Comparison of ENCODE assay signal across 8 cellular contexts in genomic region chr20:62900052-62900691, GRCh38.
DNase-seq lines count a peak whose midpoint lies in the region; ATAC-seq, FAIRE-seq and TF ChIP-seq lines count a peak whose summit lies in the region.

No MANE protein-coding gene starts in this region.

- peak; percentile 61 for TF ChIP-seq RAD21 in Ishikawa (IDR thresholded peaks at IDR 0.05; ENCODE audit: low read depth)

- no peaks in the 10 kb centered on the region for H3K27me3 Mint-ChIP-seq in nephron (ENCODE audit: low read depth)
- no peaks in the 10 kb centered on the region for H3K27me3 Mint-ChIP-seq in stimulated activated naive CD8-positive, alpha-beta T cell treated with anti-CD3 and anti-CD28 coated beads, Interleukin-15, Interleukin-2, amounts not matched to agents 100 ng/mL and 50 ng/mL, for 24 hours

- peaks cover 42% of the 10 kb centered on the region for H3K36me3 Mint-ChIP-seq in nephron (ENCODE audit: low read depth)
- peaks cover 46% of the 10 kb centered on the region for H3K36me3 Mint-ChIP-seq in stimulated activated naive CD8-positive, alpha-beta T cell treated with anti-CD3 and anti-CD28 coated beads, Interleukin-15, Interleukin-2, amounts not matched to agents 100 ng/mL and 50 ng/mL, for 24 hours (ENCODE audit: low read depth)

- DNase-seq in COLO668 (lab: John Stamatoyannopoulos, UW; ENCODE audit: unreplicated experiment) (peak; percentile 61), RCC 7860 (ENCODE audit: low spot score) (peak; percentile 50), fibroblast of mammary gland (ENCODE audit: low read depth) (peak; percentile 71)
- peak; percentile 44 to 51 for DNase-seq in activated T-helper 1 cell treated with anti-CD3 and anti-CD28 coated beads, Interleukin-2, amount 50 U/mL, for 16 hours (ENCODE audit: low read depth in 1 of 2, low spot score in 1 of 2)

- H3K4me3 Mint-ChIP-seq in nephron: peak overlapping the region in 1 of 3 experiments; percentile 61
- peak overlapping the region; percentile 15 for H3K4me3 Mint-ChIP-seq in stimulated activated naive CD8-positive, alpha-beta T cell treated with anti-CD3 and anti-CD28 coated beads, Interleukin-15, Interleukin-2, amounts not matched to agents 100 ng/mL and 50 ng/mL, for 24 hours

- peaks cover 24% of the 10 kb centered on the region for H3K4me1 Mint-ChIP-seq in nephron
- H3K4me1 Mint-ChIP-seq in stimulated activated naive CD8-positive, alpha-beta T cell treated with anti-CD3 and anti-CD28 coated beads, Interleukin-15, Interleukin-2, amounts not matched to agents 100 ng/mL and 50 ng/mL, for 24 hours (ENCODE audit: low read depth): peaks cover 47% of the 10 kb centered on the region

- no peak overlapping the region for H3K4me3 ChIP-seq in fibroblast of mammary gland (ENCODE audit: control insufficient read depth, low read depth, low read length)

- peak; percentile 69 for ATAC-seq in GM21367 (IDR thresholded peaks at IDR 0.05; ENCODE audit: unreplicated experiment)

- TF ChIP-seq CTCF in fibroblast of mammary gland (conservative IDR thresholded peaks at IDR 0.05; ENCODE audit: control insufficient read depth, insufficient read depth, low read depth, low read length): peak; percentile 87
- TF ChIP-seq CTCF in nephron (IDR thresholded peaks at IDR 0.05; ENCODE audit: unreplicated experiment in 3 of 3): peak; percentile 77 to 87 (median 85)

- no peaks in the 10 kb centered on the region for H3K9me3 Mint-ChIP-seq in nephron
- H3K9me3 Mint-ChIP-seq in stimulated activated naive CD8-positive, alpha-beta T cell treated with anti-CD3 and anti-CD28 coated beads, Interleukin-15, Interleukin-2, amounts not matched to agents 100 ng/mL and 50 ng/mL, for 24 hours: no peaks in the 10 kb centered on the region

- peak overlapping the region in 2 of 3 experiments; percentile 44 to 64 for H3K27ac Mint-ChIP-seq in nephron
- no peak overlapping the region for H3K27ac Mint-ChIP-seq in stimulated activated naive CD8-positive, alpha-beta T cell treated with anti-CD3 and anti-CD28 coated beads, Interleukin-15, Interleukin-2, amounts not matched to agents 100 ng/mL and 50 ng/mL, for 24 hours

- 0 out of 2 replicates have a peak, but pooled peaks have one; percentile 6 for TF ChIP-seq EP300 in Ishikawa (IDR thresholded peaks at IDR 0.05; ENCODE audit: borderline replicate concordance)

- FAIRE-seq in RCC 7860 (lab: Jason Lieb, UNC): no peak

TF ChIP-seq in Ishikawa, 13 proteins besides CTCF, POLR2A, EP300 and RAD21:
- no peak for TF ChIP-seq CREB1 (IDR thresholded peaks at IDR 0.05; ENCODE audit: low read depth)
- TF ChIP-seq, protein P1, sequence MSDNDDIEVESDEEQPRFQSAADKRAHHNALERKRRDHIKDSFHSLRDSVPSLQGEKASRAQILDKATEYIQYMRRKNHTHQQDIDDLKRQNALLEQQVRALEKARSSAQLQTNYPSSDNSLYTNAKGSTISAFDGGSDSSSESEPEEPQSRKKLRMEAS (IDR thresholded peaks at IDR 0.05): peak; percentile 26; the same call in 1 of the 2 replicates
